26 cellular contexts compared by ENCODE assay signal in genomic region chr18:67553471-67553870, GRCh38. TPM values are rescaled to one million over a fixed set of nuclear protein-coding genes. Genes with fewer than 3 reads are reported as not detected.
DNase-seq lines count a peak whose midpoint lies in the region; ATAC-seq, FAIRE-seq and TF ChIP-seq lines count a peak whose summit lies in the region.
"Had no signal": no experiment of that assay in that cellular context is flagged by ENCODE, and none has a peak within 500 bp of the region (broad histone marks: within the 10 kb centered on the region; RNA-seq: fewer than 3 reads in every experiment).

No MANE protein-coding gene starts in this region.

- H2AFZ ChIP-seq in endothelial cell of umbilical vein (ENCODE audit: low read depth, low read length): no peak overlapping the region

- H3K9me1 ChIP-seq in endothelial cell of umbilical vein (replicated peaks; ENCODE audit: control insufficient read depth, extremely low read depth, insufficient read depth, low read length): no peaks in the 10 kb centered on the region

- ATAC-seq in HG03521 (IDR thresholded peaks at IDR 0.05; ENCODE audit: unreplicated experiment) (no peak), HG02970 (IDR thresholded peaks at IDR 0.05; ENCODE audit: low FRiP score, unreplicated experiment) (no peak)
- ATAC-seq: heart right ventricle; lower lobe of right lung; natural killer cell treated with Interleukin-12 subunit alpha and Interleukin-12 subunit beta and Interleukin-15 and Interleukin-18, amount 100 ng/mL, for 72 hours; stimulated activated naive CD8-positive, alpha-beta T cell treated with anti-CD3 and anti-CD28 coated beads, Interleukin-15, Interleukin-2, amounts not matched to agents 100 U/mL and 50 U/mL, for 24 hours had no signal

- 47 to 65% (median 54%) methylated on average over 2 of the region's 2 CpGs for WGBS in spleen, 5 donors

- H3K36me3 ChIP-seq in endothelial cell of umbilical vein (ENCODE audit: control insufficient read depth in 2 of 2, extremely low read depth in 1 of 2, insufficient read depth in 2 of 2, low read length in 2 of 2) (no peaks in the 10 kb centered on the region), spleen (no peaks in the 10 kb centered on the region)
- H3K36me3 ChIP-seq: breast epithelium, esophagus muscularis mucosa, HAP-1, heart right ventricle, lower lobe of right lung had no signal

- H3K9me3 ChIP-seq in endothelial cell of umbilical vein (replicated peaks; ENCODE audit: control insufficient read depth, insufficient read depth, low read length) (no peaks in the 10 kb centered on the region), spleen (peaks cover 0 to 8% (median 0%) of the 10 kb centered on the region in 8 donors)
- H3K9me3 ChIP-seq: breast epithelium, esophagus muscularis mucosa, HAP-1, lower lobe of right lung, testis had no signal

- no peaks in the 10 kb centered on the region for H3K79me2 ChIP-seq in endothelial cell of umbilical vein (ENCODE audit: control insufficient read depth, insufficient read depth, low read length)

- dilution Hi-C loops in endothelial cell of umbilical vein (cut with MboI; ENCODE audit: extremely low pct_ligation_motif_present, low sequenced_read_pairs): no loop called here

- peak overlapping the region; percentile 6 for H3K4me2 ChIP-seq in endothelial cell of umbilical vein (ENCODE audit: insufficient read depth, low read length)

- H3K4me3 ChIP-seq in endothelial cell of umbilical vein (replicated peaks in 1 of 3; ENCODE audit: insufficient read depth in 1 of 3, low read depth in 1 of 3, low read length in 3 of 3) (no peak overlapping the region), spleen (no peak overlapping the region)
- H3K4me3 ChIP-seq: breast epithelium, esophagus muscularis mucosa, HAP-1, heart right ventricle, lower lobe of right lung, testis had no signal

- H3K27ac ChIP-seq in endothelial cell of umbilical vein (ENCODE audit: insufficient read depth, low read depth, low read length) (no peak overlapping the region), spleen (no peak overlapping the region)
- H3K27ac ChIP-seq: breast epithelium, esophagus muscularis mucosa, heart right ventricle, lower lobe of right lung, testis had no signal

- TF ChIP-seq POLR2A in endothelial cell of umbilical vein (IDR thresholded peaks at IDR 0.05; ENCODE audit: low read depth, low read length) (no peak), spleen (IDR thresholded peaks at IDR 0.05) (no peak)

- BruUV-seq in endothelial cell of umbilical vein (replicated peaks; lab: Mats Ljungman, UMichigan): no TSS peak

- CTCF ChIA-PET in endothelial cell of umbilical vein (lab: Charles Lee): no interaction called here

- H3K27me3 ChIP-seq in endothelial cell of umbilical vein (ENCODE audit: control insufficient read depth in 2 of 2, insufficient read depth in 2 of 2, low read length in 2 of 2) (no peaks in the 10 kb centered on the region), spleen (replicated peaks in 1 of 7) (no peaks in the 10 kb centered on the region)
- H3K27me3 ChIP-seq: breast epithelium, esophagus muscularis mucosa, heart right ventricle, testis had no signal

- FAIRE-seq in endothelial cell of umbilical vein (lab: Jason Lieb, UNC): no peak
- FAIRE-seq: colon, TTC549 had no signal

- TF ChIP-seq CTCF in endothelial cell of umbilical vein (IDR thresholded peaks at IDR 0.05; ENCODE audit: extremely low read depth in 1 of 2, insufficient read depth in 1 of 2, low read depth in 1 of 2, low read length in 2 of 2) (no peak), spleen (IDR thresholded peaks at IDR 0.05 in 8 of 11, conservative IDR thresholded peaks at IDR 0.05 in 3 of 11) (no peak)

- no peak overlapping the region for H3K9ac ChIP-seq in endothelial cell of umbilical vein (replicated peaks; ENCODE audit: extremely low read depth, insufficient read depth, low read length)

- no peaks in the 10 kb centered on the region for H4K20me1 ChIP-seq in endothelial cell of umbilical vein (replicated peaks; ENCODE audit: control insufficient read depth, extremely low read depth, insufficient read depth, low read length)

- DNase-seq in DMS79 (lab: John Stamatoyannopoulos, UW) (peak; percentile 21), LHCN-M2 (ENCODE audit: low read depth) (peak; percentile 6), NCI-H524 treated with DMSO at 0.1 percent for 48 hours (lab: John Stamatoyannopoulos, UW) (peak; percentile 46), endothelial cell of umbilical vein (ENCODE audit: low read depth, low spot score) (peak; percentile 65), SW 1271 (lab: John Stamatoyannopoulos, UW) (no peak), spleen (no peak)
- DNase-seq: activated CD4-positive, alpha-beta memory T cell treated with anti-CD3 and anti-CD28 coated beads, Interleukin-2, amount 10 ng/mL, durations not matched to agents 7 days and 5 days; activated CD8-positive, alpha-beta memory T cell treated with anti-CD3 and anti-CD28 coated beads, Interleukin-2, amount 50 U/mL, for 48 hours; activated naive CD4-positive, alpha-beta T cell treated with anti-CD3 and anti-CD28 coated beads, Interleukin-2, amount 50 U/mL, for 16 hours; amniotic stem cell; effector memory CD4-positive, alpha-beta T cell; foreskin melanocyte; heart right ventricle; lower lobe of right lung; MV-4-11; NCI-H510A; stimulated activated naive CD8-positive, alpha-beta T cell treated with anti-CD3 and anti-CD28 coated beads, Interleukin-15, Interleukin-2, amounts not matched to agents 100 U/mL and 50 U/mL, for 24 hours; testis had no signal

- POLR2A ChIA-PET in endothelial cell of umbilical vein (lab: Charles Lee): no interaction called here

- intact Hi-C loops in endothelial cell of umbilical vein (cut with micrococcal nuclease) (no loop called here), spleen (cut with DNase I; ENCODE audit: low total_unique reads) (no loop called here)

- H3K4me1 ChIP-seq in endothelial cell of umbilical vein (ENCODE audit: control insufficient read depth, extremely low read depth, insufficient read depth, low read length) (peaks cover 6% of the 10 kb centered on the region), spleen (peaks cover 0 to 5% (median 0%) of the 10 kb centered on the region in 6 donors)
- H3K4me1 ChIP-seq: breast epithelium, HAP-1, heart right ventricle, lower lobe of right lung had no signal

TF ChIP-seq in endothelial cell of umbilical vein, 7 proteins besides CTCF, POLR2A, EP300 and RAD21:
- peak; percentile 50 for TF ChIP-seq GATA2 (IDR thresholded peaks at IDR 0.05; ENCODE audit: insufficient read depth, insufficient read length, low read depth, low read length)
- TF ChIP-seq, protein P1, sequence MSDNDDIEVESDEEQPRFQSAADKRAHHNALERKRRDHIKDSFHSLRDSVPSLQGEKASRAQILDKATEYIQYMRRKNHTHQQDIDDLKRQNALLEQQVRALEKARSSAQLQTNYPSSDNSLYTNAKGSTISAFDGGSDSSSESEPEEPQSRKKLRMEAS (IDR thresholded peaks at IDR 0.05; ENCODE audit: insufficient read depth, insufficient read length): no peak
- TF ChIP-seq FOS (IDR thresholded peaks at IDR 0.05; ENCODE audit: borderline replicate concordance, insufficient read depth, low read length): peak; percentile 31

RNA-seq across cellular contexts. Expression of gene DSEL, which starts 37.0 kb away (rescaled TPM):
- total RNA-seq in LHCN-M2 (2014; rRNA removed) (157 and 164 TPM in 2 replicates), endothelial cell of umbilical vein (4.5 TPM in 2 replicates), spleen (1 to 10 TPM; 3.0 to 8.0 (median 5.4) TPM)
- polyA plus RNA-seq in LHCN-M2 (2012): 34.9 TPM
- polyA plus RNA-seq in endothelial cell of umbilical vein (2.0 TPM in 2 replicates), spleen (under 1 TPM; 0.22 to 0.58 (median 0.36) TPM)
- 1.9 and 2.0 TPM in 2 replicates for polyA plus RNA-seq in endothelial cell of umbilical vein (2011; cell fraction: cytosol; rRNA removed)
- 2.7 and 3.7 TPM in 2 replicates for polyA plus RNA-seq in endothelial cell of umbilical vein (2011; cell fraction: nucleus; rRNA removed)
- polyA plus RNA-seq in endothelial cell of umbilical vein (2012): 7.9 TPM in 2 replicates
- polyA minus RNA-seq in endothelial cell of umbilical vein: 8.9 and 10.0 TPM in 2 replicates
- polyA minus RNA-seq in endothelial cell of umbilical vein (2011; cell fraction: cytosol; rRNA and poly(A)+ RNA removed): 19.6 TPM
- 13.2 and 19.0 TPM in 2 replicates for polyA minus RNA-seq in endothelial cell of umbilical vein (2011; cell fraction: nucleus; rRNA and poly(A)+ RNA removed)

Comparison
In these comparisons a context has a peak if more than half of its experiments do, and no peak if none do; other contexts are left out.
1. DNase-seq: peak in DMS79 (single experiment), LHCN-M2 (single experiment), NCI-H524 treated with DMSO at 0.1 percent for 48 hours (single experiment) and endothelial cell of umbilical vein (single experiment); none in SW 1271 (0 of 2) and spleen (single experiment).
2. RNA of gene DSEL, which starts 37.0 kb away (total RNA-seq): 157 to 164 TPM in LHCN-M2; 3.0 to 8.0 TPM in spleen and 4.5 TPM in endothelial cell of umbilical vein; every median in the first group is over 10 times any median in the second.